Comparison of ENCODE assay signal across 8 cellular contexts in genomic region chr5:72307573-72307967, GRCh38. TPM values are rescaled to one million over a fixed set of nuclear protein-coding genes. Genes with fewer than 3 reads are reported as not detected.
DNase-seq lines count a peak whose midpoint lies in the region; ATAC-seq and TF ChIP-seq lines count a peak whose summit lies in the region.

No MANE protein-coding gene starts in this region.

- no peak for ATAC-seq in HG03520 (IDR thresholded peaks at IDR 0.05; ENCODE audit: unreplicated experiment)

- H3K9ac ChIP-seq in BLaER1 treated with 17β-estradiol and CSF1 and Interleukin-3, amounts not matched to agents 10 nM and 100 nM: peak overlapping the region; percentile 88 to 96 (median 93)

- no peaks in the 10 kb centered on the region for H3K9me3 Mint-ChIP-seq in nephron

- peaks cover 15 to 34% (median 24%) of the 10 kb centered on the region in 10 experiments for H3K4me1 ChIP-seq in BLaER1 treated with 17β-estradiol and CSF1 and Interleukin-3, amounts not matched to agents 10 nM and 100 nM

- H3K36me3 Mint-ChIP-seq in nephron (ENCODE audit: low read depth): peaks cover 43% of the 10 kb centered on the region

- TF ChIP-seq CTCF in dorsolateral prefrontal cortex (IDR thresholded peaks at IDR 0.05 in 54 of 56, conservative IDR thresholded peaks at IDR 0.05 in 2 of 56; ENCODE audit: low read depth in 1 of 56, partially characterized antibody in 56 of 56): no peak
- no peak for TF ChIP-seq CTCF in nephron (IDR thresholded peaks at IDR 0.05; ENCODE audit: unreplicated experiment in 3 of 3)

- H3K27me3 ChIP-seq in BLaER1 treated with 17β-estradiol and CSF1 and Interleukin-3, amounts not matched to agents 10 nM and 100 nM: no peaks in the 10 kb centered on the region
- no peaks in the 10 kb centered on the region for H3K27me3 ChIP-seq in MG63
- H3K27me3 ChIP-seq in dorsolateral prefrontal cortex: no peaks in the 10 kb centered on the region

- H3K4me3 ChIP-seq in BLaER1 treated with 17β-estradiol and CSF1 and Interleukin-3, amounts not matched to agents 10 nM and 100 nM: peak overlapping the region; percentile 67 to 86 (median 74)
- H3K4me3 ChIP-seq in MG63 (peak overlapping the region; percentile 71), dorsolateral prefrontal cortex (peak overlapping the region; percentile 49 to 92 (median 75))

- peak overlapping the region; percentile 85 to 93 (median 91) for H3K4me3 Mint-ChIP-seq in nephron

- DNase-seq in MG63 (no peak), dorsolateral prefrontal cortex (no peak), retina (no peak), iPS-NIHi7 (ENCODE audit: extremely low spot score) (no peak), middle frontal gyrus (ENCODE audit: extremely low spot score, low spot score) (no peak)

- peaks cover 0 to 7% (median 0%) of the 10 kb centered on the region in 11 experiments; a peak in 1 of 22 replicates for H4K20me1 ChIP-seq in BLaER1 treated with 17β-estradiol and CSF1 and Interleukin-3, amounts not matched to agents 10 nM and 100 nM

- H3K27ac ChIP-seq in BLaER1 treated with 17β-estradiol and CSF1 and Interleukin-3, amounts not matched to agents 10 nM and 100 nM: peak overlapping the region; percentile 88 to 96 (median 93)
- peak overlapping the region; percentile 80 to 99 (median 92) for H3K27ac ChIP-seq in dorsolateral prefrontal cortex

- no peaks in the 10 kb centered on the region for H3K27me3 Mint-ChIP-seq in nephron (ENCODE audit: low read depth)

- H3K4me1 Mint-ChIP-seq in nephron: peaks cover 13% of the 10 kb centered on the region

- H3K9me3 ChIP-seq in BLaER1 treated with 17β-estradiol and CSF1 and Interleukin-3, amounts not matched to agents 10 nM and 100 nM (replicated peaks in 1 of 11): no peaks in the 10 kb centered on the region; a peak in 1 of 22 replicates
- no peaks in the 10 kb centered on the region for H3K9me3 ChIP-seq in MG63

- H3K4me2 ChIP-seq in BLaER1 treated with 17β-estradiol and CSF1 and Interleukin-3, amounts not matched to agents 10 nM and 100 nM: peak overlapping the region; percentile 73 to 92 (median 90)

- peak overlapping the region; percentile 69 to 98 (median 73) for H3K27ac Mint-ChIP-seq in nephron

- intact Hi-C loops in dorsolateral prefrontal cortex (cut with DNase I): loop anchor here (5.0 to 10.0 kb wide), 3 partner anchors 63 to 160 kb away; no protein-coding TSS in a partner anchor

- H3K36me3 ChIP-seq in BLaER1 treated with 17β-estradiol and CSF1 and Interleukin-3, amounts not matched to agents 10 nM and 100 nM: peaks cover 37 to 61% (median 52%) of the 10 kb centered on the region in 11 experiments
- peaks cover 61% of the 10 kb centered on the region for H3K36me3 ChIP-seq in MG63

RNA-seq across cellular contexts. Expression of gene MRPS27, which starts 12.5 kb away (rescaled TPM):
- 102 and 121 TPM in 2 replicates for total RNA-seq in MG63 (2014; rRNA removed; shearing (Covaris generic); ENCODE audit: low replicate concordance)
- 10 to 100 TPM; 28.4 to 79.4 (median 47.7) TPM for total RNA-seq in dorsolateral prefrontal cortex

RNA-seq across cellular contexts. Expression of gene PTCD2, which starts 12.6 kb away (rescaled TPM):
- total RNA-seq in MG63 (2014; rRNA removed; shearing (Covaris generic); ENCODE audit: low replicate concordance): 16.4 and 27.6 TPM in 2 replicates
- total RNA-seq in dorsolateral prefrontal cortex: 10 to 100 TPM in 118 of 120 experiments, 1 to 10 TPM in 2; 8.9 to 22.9 (median 15.3) TPM
